Comparison of ENCODE assay signal across 17 cellular contexts in genomic region chr11:85806016-85806415, GRCh38. TPM values are rescaled to one million over a fixed set of nuclear protein-coding genes. Genes with fewer than 3 reads are reported as not detected.
A peak's percentile ranks its signal among the peaks of the same experiment; 100 is the strongest.
DNase-seq lines count a peak whose midpoint lies in the region; ATAC-seq and TF ChIP-seq lines count a peak whose summit lies in the region.
"Had no signal": no experiment of that assay in that cellular context is flagged by ENCODE, and none has a peak within 500 bp of the region (broad histone marks: within the 10 kb centered on the region; RNA-seq: fewer than 3 reads in every experiment).

No MANE protein-coding gene starts in this region.

- peak overlapping the region; percentile 67 for H3K27ac Mint-ChIP-seq in T-helper 17 cell
- H3K27ac Mint-ChIP-seq in immature natural killer cell = peak overlapping the region; percentile 17 to 87 (median 73)
- H3K27ac Mint-ChIP-seq: CD4-positive, CD25-positive, alpha-beta regulatory T cell; GM23338 had no signal

- H3K4me2 ChIP-seq in GM23248 (ENCODE audit: unreplicated experiment) = no peak overlapping the region
- H3K4me2 ChIP-seq: GM23338 had no signal

- no peak overlapping the region for H3K9ac ChIP-seq in GM23248

- intact Hi-C loops in Panc1 (cut with micrococcal nuclease; ENCODE audit: unreplicated experiment) = no loop called here

- no peak for DNase-seq in Panc1 (ENCODE audit: low read depth, low spot score)
- no peak for DNase-seq in T-helper 17 cell
- no peak for DNase-seq in immature natural killer cell
- DNase-seq in GM23248 = no peak
- DNase-seq in cerebellar nuclear complex (lab: John Stamatoyannopoulos, UW) = no peak
- DNase-seq: ACHN; BE2C; Caco-2; CD4-positive, CD25-positive, alpha-beta regulatory T cell; DMS153; DMS79; GDM1; HCEC 1CT had no signal

- H3K27me3 Mint-ChIP-seq in T-helper 17 cell (no peaks in the 10 kb centered on the region), immature natural killer cell (ENCODE audit: low read depth in 3 of 3) (peaks cover 0 to 7% (median 4%) of the 10 kb centered on the region in 3 donors)

- no peaks in the 10 kb centered on the region for H3K79me2 ChIP-seq in GM23248 (ENCODE audit: insufficient read depth)

- no peak overlapping the region for H2AFZ ChIP-seq in GM23248
- H2AFZ ChIP-seq: GM23338 had no signal

- no peaks in the 10 kb centered on the region for H4K20me1 ChIP-seq in GM23248 (ENCODE audit: insufficient read depth)

- in situ Hi-C loops in Panc1 (cut with HindIII; ENCODE audit: low pct_unique_long_range_greater_than_20kb, low sequenced_read_pairs) = no loop called here
- in situ Hi-C loops in GM23248 (cut with MboI) = loop anchor here (10.0 kb wide), 1 partner anchor 61 kb away; no protein-coding TSS in a partner anchor

- H3F3A ChIP-seq in GM23248 (ENCODE audit: insufficient read depth) = no peaks in the 10 kb centered on the region

- no peak for ATAC-seq in Panc1
- ATAC-seq in T-helper 17 cell = no peak
- ATAC-seq in HG03460 (IDR thresholded peaks at IDR 0.05; ENCODE audit: unreplicated experiment) = no peak
- ATAC-seq: GM23338 had no signal

- H3K36me3 Mint-ChIP-seq in T-helper 17 cell (ENCODE audit: low read depth) = peaks cover 7% of the 10 kb centered on the region
- H3K36me3 Mint-ChIP-seq in immature natural killer cell = peaks cover 5 to 15% (median 7%) of the 10 kb centered on the region in 3 donors
- H3K36me3 Mint-ChIP-seq: CD4-positive, CD25-positive, alpha-beta regulatory T cell had no signal

- no peaks in the 10 kb centered on the region for H3K36me3 ChIP-seq in Panc1 (ENCODE audit: control insufficient read depth, insufficient read depth, low read length)
- H3K36me3 ChIP-seq in GM23248 (ENCODE audit: low read depth) = no peaks in the 10 kb centered on the region
- H3K36me3 ChIP-seq: BE2C had no signal

- TF ChIP-seq CTCF in Panc1 (IDR thresholded peaks at IDR 0.05) = no peak

- no peaks in the 10 kb centered on the region for H3K27me3 ChIP-seq in Panc1 (ENCODE audit: control insufficient read depth, insufficient read depth, low read length)
- H3K27me3 ChIP-seq in GM23248 (replicated peaks; ENCODE audit: insufficient read depth) = no peaks in the 10 kb centered on the region

- peaks cover 0 to under 1% (median 0%) of the 10 kb centered on the region in 6 donors for H3K9me3 Mint-ChIP-seq in immature natural killer cell
- H3K9me3 Mint-ChIP-seq: GM23338 had no signal

- CTCF ChIA-PET in Panc1 (lab: Charles Lee) = no interaction called here

- POLR2A ChIA-PET in Panc1 (lab: Charles Lee) = interaction anchor here (1.0 kb wide), 1 partner anchor 8 kb away, joined by 4 read pairs; no protein-coding TSS in a partner anchor

- H3K4me1 ChIP-seq in Panc1 (ENCODE audit: control insufficient read depth, insufficient read depth, low read length) (peaks cover 58% of the 10 kb centered on the region), GM23248 (ENCODE audit: insufficient read depth) (no peaks in the 10 kb centered on the region)

- H3K9me3 ChIP-seq in Panc1 (ENCODE audit: control insufficient read depth, insufficient read depth, low read depth, low read length) (no peaks in the 10 kb centered on the region), T-helper 17 cell (ENCODE audit: control insufficient read depth, low read length, poor library complexity, severe bottlenecking) (no peaks in the 10 kb centered on the region), GM23248 (ENCODE audit: low read depth) (no peaks in the 10 kb centered on the region)
- H3K9me3 ChIP-seq: BE2C, Caco-2 had no signal

- H3K4me3 ChIP-seq in Panc1 (ENCODE audit: low read depth in 2 of 2, low read length in 2 of 2) (no peak overlapping the region), GM23248 (no peak overlapping the region)
- H3K4me3 ChIP-seq: GM23338 had no signal

- no peaks in the 10 kb centered on the region for H3K9me2 ChIP-seq in GM23248 (ENCODE audit: insufficient read depth)

- H3K27ac ChIP-seq in Panc1 (ENCODE audit: low read length) (peak overlapping the region; percentile 79), GM23248 (no peak overlapping the region)

- H3K4me3 Mint-ChIP-seq in T-helper 17 cell = no peak overlapping the region
- H3K4me3 Mint-ChIP-seq in immature natural killer cell = peak overlapping the region in 3 of 5 donors; percentile 27 to 60 (median 42)
- H3K4me3 Mint-ChIP-seq: CD4-positive, CD25-positive, alpha-beta regulatory T cell; GM23338 had no signal

- BruUV-seq in Panc1 (replicated peaks; lab: Mats Ljungman, UMichigan) = no TSS peak

- H3K4me1 Mint-ChIP-seq in T-helper 17 cell = peaks cover 31% of the 10 kb centered on the region
- H3K4me1 Mint-ChIP-seq in immature natural killer cell = peaks cover 78 to 89% of the 10 kb centered on the region in 2 donors

RNA-seq across cellular contexts. Expression of gene SYTL2, which starts 4.9 kb away (rescaled TPM):
- total RNA-seq in Panc1 (2021; ENCODE audit: unreplicated experiment) (132 TPM), T-helper 17 cell (10 to 100 TPM; 50.0 to 58.8 TPM)
- 47.9 TPM for polyA plus RNA-seq in Panc1 (2012; ENCODE audit: insufficient read length)
- polyA plus RNA-seq in immature natural killer cell (10 to 100 TPM; 26.1 to 67.0 (median 33.3) TPM), GM23248 (2016; fragmentation: Nextera tagmentation; extraction: Ambion mirVana) (3.5 TPM in 2 replicates)
- 3.3 and 5.3 TPM in 2 replicates for total RNA-seq in GM23248 (2014; rRNA removed; shearing (Covaris generic))

RNA-seq across cellular contexts. Expression of gene CCDC83, which starts 49.2 kb away (rescaled TPM):
- total RNA-seq in Panc1 (2021; ENCODE audit: unreplicated experiment) (not detected), T-helper 17 cell (under 1 TPM in 1 of 2 donors, not detected in 1; 0.22 TPM)
- polyA plus RNA-seq in Panc1 (2012; ENCODE audit: insufficient read length) = not detected
- polyA plus RNA-seq in immature natural killer cell (not detected), GM23248 (2016; fragmentation: Nextera tagmentation; extraction: Ambion mirVana) (not detected in 2 replicates)
- total RNA-seq in GM23248 (2014; rRNA removed; shearing (Covaris generic)) = not detected in 2 replicates
- total RNA-seq: Caco-2; CD4-positive, CD25-positive, alpha-beta regulatory T cell; Daoy; GM23338; IMR-90 had no signal
- polyA plus RNA-seq: CD4-positive, CD25-positive, alpha-beta regulatory T cell; GM23338; IMR-90 had no signal
